Comparison of ENCODE assay signal across 21 cellular contexts in genomic region chr4:78901882-78902281, GRCh38.
"Had no signal": no experiment of that assay in that cellular context is flagged by ENCODE, and none has a peak within 500 bp of the region (broad histone marks: within the 10 kb centered on the region; RNA-seq: fewer than 3 reads in every experiment).

No MANE protein-coding gene starts in this region.

- H3K9me3 ChIP-seq: Peyer's patch, SJSA1 had no signal

- DNase-seq: Karpas-422, KG1, MV-4-11, NCI-H1048, NCI-H1105, NCI-H1417, NCI-H1436 treated with DMSO at 0.1 percent for 48 hours, NCI-H1694, NCI-H187 treated with DMSO at 0.1 percent for 48 hours, NCI-H2029 treated with DMSO at 0.1 percent for 48 hours, NCI-H2171 treated with DMSO at 0.1 percent for 48 hours, NCI-H345, NCI-H446 treated with DMSO at 0.1 percent for 48 hours, NCI-H510A treated with DMSO at 0.1 percent for 48 hours, NCI-H526, PC-9, SHP77 treated with DMSO at 0.1 percent for 48 hours had no signal

- H3K27ac ChIP-seq: PC-9, SJSA1, SK-N-MC had no signal

- H3K36me3 ChIP-seq: Peyer's patch, SJSA1 had no signal

- ATAC-seq: Right ventricle myocardium inferior had no signal

- H3K4me3 ChIP-seq: PC-9, Peyer's patch, SJSA1, SK-N-MC had no signal

- H3K27me3 ChIP-seq: Peyer's patch, SJSA1 had no signal
